ENCODE assay signal across 8 cellular contexts in genomic region chr7:100119075-100119700, GRCh38. TPM values are rescaled to one million over a fixed set of nuclear protein-coding genes. Genes with fewer than 3 reads are reported as not detected.
DNase-seq lines count a peak whose midpoint lies in the region; ATAC-seq, FAIRE-seq and TF ChIP-seq lines count a peak whose summit lies in the region.

TSS of gene CNPY4 (plus strand) at chr7:100119634. CDS start at chr7:100119745, 111 bp downstream.
TSS of gene TAF6 (minus strand) at chr7:100119358. CDS start at chr7:100114209, 5,149 bp downstream.

- POLR2A ChIA-PET in WTC11 (lab: Charles Lee), result interaction anchor here (1.8 kb wide), 1 partner anchor 18 kb away, joined by 9 read pairs; the partner anchor contains the start of genes AP4M1 and MCM7

- WGBS in spleen, 5 donors, result 0 to 1% (median 0%) methylated on average over 20 to 35 of the region's 35 CpGs

- H3K27ac ChIP-seq in spleen, result peak within 1 kb of the TSS; percentile 87 to 96 (median 90)

- TF ChIP-seq CTCF in WTC11 (IDR thresholded peaks at IDR 0.05) (no peak), bronchial epithelial cell (IDR thresholded peaks at IDR 0.05; ENCODE audit: insufficient read depth, low read length, severe bottlenecking) (peak; percentile 5), spleen (IDR thresholded peaks at IDR 0.05 in 8 of 11, conservative IDR thresholded peaks at IDR 0.05 in 3 of 11) (peak in 5 of 11 experiments; percentile 8 to 34 (median 14))

- CTCF ChIA-PET in WTC11 (lab: Charles Lee), result no interaction called here

- intact Hi-C loops in spleen (cut with DNase I; ENCODE audit: low total_unique reads), result no loop called here

- FAIRE-seq in bronchial epithelial cell (lab: Jason Lieb, UNC), result no peak

- H3K4me1 ChIP-seq in spleen, result peaks cover 16 to 66% (median 32%) of the 10 kb centered on the region in 6 donors

- no peaks in the 10 kb centered on the region for H3K9me3 ChIP-seq in spleen

- H3K4me1 Mint-ChIP-seq in WTC11, result peaks cover 15% of the 10 kb centered on the region

- TF ChIP-seq POLR2A in spleen (IDR thresholded peaks at IDR 0.05), result peak in 1 of 3 donors; percentile 32

- ATAC-seq in GM18907 (IDR thresholded peaks at IDR 0.05; ENCODE audit: unreplicated experiment) (peak; percentile 72), HG03159 (IDR thresholded peaks at IDR 0.05; ENCODE audit: unreplicated experiment) (peak; percentile 73), WTC11 (peak; percentile 78)

- peak within 1 kb of the TSS; percentile 96 for H3K27ac Mint-ChIP-seq in WTC11

- H3K9me3 Mint-ChIP-seq in WTC11, result no peaks in the 10 kb centered on the region

- H3K36me3 ChIP-seq in bronchial epithelial cell (ENCODE audit: control insufficient read depth, insufficient read depth, low read length) (no peaks in the 10 kb centered on the region), spleen (peaks cover 0 to 31% (median 7%) of the 10 kb centered on the region in 6 donors)

- peak within 1 kb of the TSS; percentile 98 for H3K4me3 Mint-ChIP-seq in WTC11

- DNase-seq in AG08395 (ENCODE audit: low spot score) (peak; percentile 100), NCI-H226 (peak; percentile 82), WTC11 (ENCODE audit: low spot score) (peak; percentile 97), bronchial epithelial cell (ENCODE audit: low read depth) (peak; percentile 89), inferior parietal cortex (ENCODE audit: extremely low spot score) (peak; percentile 97), spleen (peak; percentile 98)

- H3K4me3 ChIP-seq in bronchial epithelial cell (ENCODE audit: low read depth, low read length) (peak within 1 kb of the TSS; percentile 61), spleen (peak within 1 kb of the TSS; percentile 75 to 94 (median 90))

- H3K27me3 ChIP-seq in bronchial epithelial cell (ENCODE audit: control insufficient read depth, insufficient read depth, low read length) (no peaks in the 10 kb centered on the region), spleen (replicated peaks in 1 of 7) (no peaks in the 10 kb centered on the region)

- H3K36me3 Mint-ChIP-seq in WTC11, result peaks cover 2% of the 10 kb centered on the region; the same call in 1 of the 2 replicates

- no peaks in the 10 kb centered on the region for H3K27me3 Mint-ChIP-seq in WTC11 (ENCODE audit: low read depth)

TF ChIP-seq in WTC11, 78 proteins besides CTCF, POLR2A, EP300 and RAD21:
- no peak for TF ChIP-seq ATF6 (CRISPR knock-in tag; IDR thresholded peaks at IDR 0.05)
- no peak for TF ChIP-seq ZSCAN18 (CRISPR knock-in tag; IDR thresholded peaks at IDR 0.05)
- TF ChIP-seq GRHL2 (CRISPR knock-in tag; IDR thresholded peaks at IDR 0.05; ENCODE audit: insufficient replicate concordance, severe bottlenecking), result no peak
- 0 out of 2 replicates have a peak, but pooled peaks have one; percentile 59 for TF ChIP-seq ATF1 (CRISPR knock-in tag; IDR thresholded peaks at IDR 0.05)
- TF ChIP-seq FOXK1 (CRISPR knock-in tag; IDR thresholded peaks at IDR 0.05), result 0 out of 2 replicates have a peak, but pooled peaks have one; percentile 20
- TF ChIP-seq ESRRA (CRISPR knock-in tag; IDR thresholded peaks at IDR 0.05; ENCODE audit: borderline replicate concordance), result peak; percentile 48; the same call in 1 of the 2 replicates
- TF ChIP-seq FOXP1 (CRISPR knock-in tag; IDR thresholded peaks at IDR 0.05; ENCODE audit: borderline replicate concordance), result 0 out of 2 replicates have a peak, but pooled peaks have one; percentile 34
- TF ChIP-seq HMGXB4 (CRISPR knock-in tag; IDR thresholded peaks at IDR 0.05), result peak; percentile 42; the same call in 1 of the 2 replicates
- TF ChIP-seq PREB (CRISPR knock-in tag; IDR thresholded peaks at IDR 0.05; ENCODE audit: borderline replicate concordance), result 0 out of 2 replicates have a peak, but pooled peaks have one; percentile 31
- TF ChIP-seq SP1 (CRISPR knock-in tag; conservative IDR thresholded peaks at IDR 0.05), result peak; percentile 75
- peak; percentile 68; the same call in 1 of the 2 replicates for TF ChIP-seq TEAD1 (CRISPR knock-in tag; IDR thresholded peaks at IDR 0.05)
- TF ChIP-seq NFE2L1 (CRISPR knock-in tag; IDR thresholded peaks at IDR 0.05), result peak; percentile 54; the same call in 1 of the 2 replicates
- peak; percentile 24; the same call in 1 of the 2 replicates for TF ChIP-seq GABPB1 (CRISPR knock-in tag; IDR thresholded peaks at IDR 0.05)
- TF ChIP-seq CREM (CRISPR knock-in tag; IDR thresholded peaks at IDR 0.05), result peak; percentile 46; the same call in 1 of the 2 replicates
- TF ChIP-seq ZNF219 (CRISPR knock-in tag; IDR thresholded peaks at IDR 0.05; ENCODE audit: borderline replicate concordance), result no peak
- TF ChIP-seq ZNF232 (CRISPR knock-in tag; IDR thresholded peaks at IDR 0.05), result peak; percentile 63; the same call in 1 of the 2 replicates
- TF ChIP-seq MAX (CRISPR knock-in tag; IDR thresholded peaks at IDR 0.05), result no peak
- 0 out of 2 replicates have a peak, but pooled peaks have one; percentile 20 for TF ChIP-seq E2F5 (CRISPR knock-in tag; IDR thresholded peaks at IDR 0.05)

RNA-seq across cellular contexts. Expression of gene CNPY4, which starts in this region (rescaled TPM):
- total RNA-seq in WTC11 (2021), result 14.3 to 15.1 TPM (median 14.6 TPM) in 3 replicates
- total RNA-seq in bronchial epithelial cell, result 2.4 and 2.9 TPM in 2 replicates
- 10 to 100 TPM; 12.4 to 19.7 (median 15.2) TPM for total RNA-seq in spleen
- polyA plus RNA-seq in spleen, result 10 to 100 TPM in 2 of 3 donors, 1 to 10 TPM in 1; 9.7 to 14.1 (median 11.0) TPM

RNA-seq across cellular contexts. Expression of gene TAF6, which starts in this region (rescaled TPM):
- total RNA-seq in WTC11 (2021) (121 to 132 TPM (median 122 TPM) in 3 replicates), bronchial epithelial cell (16.9 and 22.9 TPM in 2 replicates), spleen (10 to 100 TPM; 29.7 to 44.0 (median 36.5) TPM)
- polyA plus RNA-seq in spleen, result 10 to 100 TPM; 16.5 to 36.6 (median 21.3) TPM

Comparison
In these comparisons a context has a peak if more than half of its experiments do, and no peak if none do; other contexts are left out.
1. Peak in every context shown above with its lines: DNase-seq, ATAC-seq, H3K4me3 ChIP-seq and H3K27ac ChIP-seq.